9 cellular contexts compared by ENCODE assay signal in the genomic region with DNA sequence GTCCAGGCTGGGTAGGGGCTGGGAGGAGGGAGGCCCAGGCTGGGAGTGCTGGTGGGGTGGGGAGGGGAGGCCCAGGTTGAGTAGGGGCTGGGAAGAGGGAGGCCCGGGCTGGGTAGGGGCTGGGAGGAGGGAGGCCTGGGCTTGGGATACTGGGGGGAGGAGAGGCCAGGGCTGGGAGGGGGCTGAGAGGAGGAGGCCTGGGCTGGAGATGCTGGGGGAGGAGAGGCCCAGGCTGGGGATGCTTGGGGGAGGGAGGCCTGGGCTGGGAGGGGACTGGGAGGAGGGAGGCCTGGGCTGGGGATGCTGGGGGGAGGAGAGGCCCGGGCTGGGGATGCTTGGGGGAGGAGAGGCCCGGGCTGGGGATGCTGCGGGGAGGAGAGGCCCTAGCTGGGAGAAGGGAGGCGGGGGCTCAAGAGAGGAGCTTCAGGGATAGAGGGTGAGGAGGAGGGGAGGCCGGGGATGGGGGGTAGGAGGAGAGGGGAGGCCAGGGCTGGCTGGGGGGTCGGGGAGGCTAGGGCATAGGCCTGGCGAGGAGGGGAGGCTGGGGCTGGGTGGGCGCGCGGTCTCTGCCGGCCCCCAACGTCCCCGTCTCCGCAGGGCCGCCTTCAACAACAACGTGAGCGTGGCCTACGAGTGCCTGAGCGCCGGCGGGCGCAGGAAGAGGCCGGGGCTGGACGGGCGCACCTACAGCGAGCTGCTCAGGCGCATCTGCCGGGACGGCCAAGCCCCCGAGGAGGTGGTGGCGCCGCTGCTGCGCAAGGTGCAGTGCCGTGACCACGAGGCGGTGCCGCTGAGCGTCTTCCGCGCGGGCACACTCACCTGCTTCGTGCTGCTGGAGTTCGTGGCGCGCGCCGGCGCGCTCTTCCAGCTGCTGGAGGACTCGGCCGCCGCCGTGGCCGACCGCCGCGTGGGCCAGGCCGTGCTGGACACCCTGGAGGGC. TPM values are rescaled to one million over a fixed set of nuclear protein-coding genes. Genes with fewer than 3 reads are reported as not detected.
DNase-seq lines count a peak whose midpoint lies in the region; ATAC-seq and TF ChIP-seq lines count a peak whose summit lies in the region.
"Had no signal": no experiment of that assay in that cellular context is flagged by ENCODE, and none has a peak within 500 bp of the region (broad histone marks: within the 10 kb centered on the region; RNA-seq: fewer than 3 reads in every experiment).

No MANE protein-coding gene starts in this region.

- TF ChIP-seq POLR2A in lower leg skin (IDR thresholded peaks at IDR 0.05) (no peak), tibial nerve (IDR thresholded peaks at IDR 0.05) (no peak)

- CTCF ChIA-PET in HEK293 (lab: Yijun Ruan, JAX) = interaction anchor here (0.6 kb wide), 1 partner anchor 8 kb away, joined by 3 read pairs; no protein-coding TSS in a partner anchor

- POLR2A ChIA-PET in HEK293 (lab: Yijun Ruan, JAX) = interaction anchor here (0.8 kb wide), 1 partner anchor 12 kb away, joined by 3 read pairs; no protein-coding TSS in a partner anchor

- H3K36me3 ChIP-seq in HEK293 (ENCODE audit: control insufficient read depth in 2 of 2, insufficient read depth in 1 of 2, low read length in 2 of 2) (peaks cover 0 to 4% of the 10 kb centered on the region in 2 experiments; a peak in 1 of 3 replicates), MG63 (no peaks in the 10 kb centered on the region), tibial nerve (peaks cover 0 to 47% (median 0%) of the 10 kb centered on the region in 3 donors)
- H3K36me3 ChIP-seq: pancreas had no signal

- H3K27me3 ChIP-seq in MG63 = no peaks in the 10 kb centered on the region
- H3K27me3 ChIP-seq in tibial nerve = no peaks in the 10 kb centered on the region
- H3K27me3 ChIP-seq: pancreas had no signal

- intact Hi-C loops in left ventricle myocardium superior (cut with micrococcal nuclease) = no loop called here
- intact Hi-C loops in lower leg skin (cut with DNase I; ENCODE audit: low total_unique reads) = no loop called here

- WGBS in lower leg skin, 2 donors = 46 to 58% methylated on average over 21 to 33 of the region's 59 CpGs
- 41 to 47% methylated on average over 5 to 32 of the region's 59 CpGs for WGBS in tibial nerve, 2 donors

- H3K27ac ChIP-seq in HEK293 (ENCODE audit: extremely low read depth, low read depth, low read length) (no peak overlapping the region), tibial nerve (no peak overlapping the region)
- H3K27ac ChIP-seq: pancreas had no signal

- H3K4me1 ChIP-seq in HEK293 (ENCODE audit: control insufficient read depth, insufficient read depth, low read length) (no peaks in the 10 kb centered on the region), tibial nerve (no peaks in the 10 kb centered on the region)
- H3K4me1 ChIP-seq: pancreas had no signal

- TF ChIP-seq CTCF in HEK293 (tag by site-specific recombination; IDR thresholded peaks at IDR 0.05) (no peak), lower leg skin (IDR thresholded peaks at IDR 0.05) (no peak), tibial nerve (IDR thresholded peaks at IDR 0.05) (no peak)

- H3K4me3 ChIP-seq in HEK293 (ENCODE audit: low read depth, low read length) (no peak overlapping the region), MG63 (no peak overlapping the region), lower leg skin (ENCODE audit: low read depth, poor library complexity, severe bottlenecking) (no peak overlapping the region), tibial nerve (no peak overlapping the region)
- H3K4me3 ChIP-seq: pancreas had no signal

- peak; percentile 77 for DNase-seq in activated T-cell treated with anti-CD3 and anti-CD28 coated beads, Interleukin-2, amount 50 U/mL, for 1 hour
- DNase-seq in left ventricle myocardium superior (no peak), MG63 (no peak), lower leg skin (ENCODE audit: low spot score in 2 of 2) (no peak), tibial nerve (ENCODE audit: low spot score in 2 of 2) (no peak)
- DNase-seq in stimulated activated CD4-positive, alpha-beta T cell treated with anti-CD3 and anti-CD28 coated beads, Interleukin-2, amount 100 ng/mL, for 48 hours = peak; percentile 41 to 56

- no peak for TF ChIP-seq EP300 in tibial nerve (IDR thresholded peaks at IDR 0.05)

- no peaks in the 10 kb centered on the region for H3K9me3 ChIP-seq in HEK293 (ENCODE audit: control insufficient read depth, insufficient read depth, low read depth, low read length)
- H3K9me3 ChIP-seq in MG63 = no peaks in the 10 kb centered on the region
- peaks cover 0 to 9% (median 0%) of the 10 kb centered on the region in 4 donors for H3K9me3 ChIP-seq in tibial nerve
- H3K9me3 ChIP-seq: pancreas had no signal

- ATAC-seq in left ventricle myocardium superior (peak; percentile 22), HG03439 (IDR thresholded peaks at IDR 0.05; ENCODE audit: unreplicated experiment) (no peak)

TF ChIP-seq in HEK293, 187 proteins besides CTCF, POLR2A, EP300 and RAD21:
- TF ChIP-seq KLF8 (tag by site-specific recombination; IDR thresholded peaks at IDR 0.05) (no peak), ZNF785 (tag by site-specific recombination; IDR thresholded peaks at IDR 0.05) (no peak), ZNF426 (tag by site-specific recombination; IDR thresholded peaks at IDR 0.05) (no peak), ZNF223 (tag by site-specific recombination; IDR thresholded peaks at IDR 0.05) (no peak), ZNF19 (tag by site-specific recombination; IDR thresholded peaks at IDR 0.05; ENCODE audit: low read depth) (no peak), ZFP41 (tag by site-specific recombination; IDR thresholded peaks at IDR 0.05; ENCODE audit: borderline replicate concordance) (no peak), ZNF660 (tag by site-specific recombination; IDR thresholded peaks at IDR 0.05) (no peak), GLIS1 (tag by site-specific recombination; IDR thresholded peaks at IDR 0.05) (peak; percentile 11; the same call in 1 of the 2 replicates), WT1 (tag by site-specific recombination; IDR thresholded peaks at IDR 0.05) (0 out of 2 replicates have a peak, but pooled peaks have one; percentile 48), KLF16 (tag by site-specific recombination; IDR thresholded peaks at IDR 0.05) (no peak)
- TF ChIP-seq, protein P1, sequence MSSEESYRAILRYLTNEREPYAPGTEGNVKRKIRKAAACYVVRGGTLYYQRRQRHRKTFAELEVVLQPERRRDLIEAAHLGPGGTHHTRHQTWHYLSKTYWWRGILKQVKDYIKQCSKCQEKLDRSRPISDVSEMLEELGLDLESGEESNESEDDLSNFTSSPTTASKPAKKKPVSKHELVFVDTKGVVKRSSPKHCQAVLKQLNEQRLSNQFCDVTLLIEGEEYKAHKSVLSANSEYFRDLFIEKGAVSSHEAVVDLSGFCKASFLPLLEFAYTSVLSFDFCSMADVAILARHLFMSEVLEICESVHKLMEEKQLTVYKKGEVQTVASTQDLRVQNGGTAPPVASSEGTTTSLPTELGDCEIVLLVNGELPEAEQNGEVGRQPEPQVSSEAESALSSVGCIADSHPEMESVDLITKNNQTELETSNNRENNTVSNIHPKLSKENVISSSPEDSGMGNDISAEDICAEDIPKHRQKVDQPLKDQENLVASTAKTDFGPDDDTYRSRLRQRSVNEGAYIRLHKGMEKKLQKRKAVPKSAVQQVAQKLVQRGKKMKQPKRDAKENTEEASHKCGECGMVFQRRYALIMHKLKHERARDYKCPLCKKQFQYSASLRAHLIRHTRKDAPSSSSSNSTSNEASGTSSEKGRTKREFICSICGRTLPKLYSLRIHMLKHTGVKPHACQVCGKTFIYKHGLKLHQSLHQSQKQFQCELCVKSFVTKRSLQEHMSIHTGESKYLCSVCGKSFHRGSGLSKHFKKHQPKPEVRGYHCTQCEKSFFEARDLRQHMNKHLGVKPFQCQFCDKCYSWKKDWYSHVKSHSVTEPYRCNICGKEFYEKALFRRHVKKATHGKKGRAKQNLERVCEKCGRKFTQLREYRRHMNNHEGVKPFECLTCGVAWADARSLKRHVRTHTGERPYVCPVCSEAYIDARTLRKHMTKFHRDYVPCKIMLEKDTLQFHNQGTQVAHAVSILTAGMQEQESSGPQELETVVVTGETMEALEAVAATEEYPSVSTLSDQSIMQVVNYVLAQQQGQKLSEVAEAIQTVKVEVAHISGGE (tag by site-specific recombination; conservative IDR thresholded peaks at IDR 0.05; ENCODE audit: low read depth) = no peak

RNA-seq across cellular contexts. Expression of a gene that starts 11.3 kb away (rescaled TPM):
- 10.5 TPM for total RNA-seq in left ventricle myocardium superior
- total RNA-seq in MG63 (2014; rRNA removed; shearing (Covaris generic); ENCODE audit: low replicate concordance) = 22.6 and 27.7 TPM in 2 replicates
- total RNA-seq in lower leg skin = 10 to 100 TPM; 23.4 to 73.8 (median 62.1) TPM
- total RNA-seq in tibial nerve = 100 to 1,000 TPM; 108 to 131 (median 115) TPM

RNA-seq across cellular contexts. Expression of a gene that starts 13.0 kb away (rescaled TPM):
- total RNA-seq in left ventricle myocardium superior = 110 TPM
- 46.3 and 76.3 TPM in 2 replicates for total RNA-seq in MG63 (2014; rRNA removed; shearing (Covaris generic); ENCODE audit: low replicate concordance)
- total RNA-seq in lower leg skin = 100 to 1,000 TPM; 129 to 214 (median 140) TPM
- total RNA-seq in tibial nerve = 100 to 1,000 TPM in 1 of 4 donors, 10 to 100 TPM in 3; 60.7 to 110 (median 73.4) TPM

RNA-seq across cellular contexts. Expression of a gene that starts 22.3 kb away (rescaled TPM):
- total RNA-seq in left ventricle myocardium superior (0.37 TPM), lower leg skin (under 1 TPM in 2 of 4 donors, not detected in 2; 0.34 to 0.57 TPM), tibial nerve (under 1 TPM in 1 of 4 donors, not detected in 3; 0.21 TPM)
- total RNA-seq in MG63 (2014; rRNA removed; shearing (Covaris generic); ENCODE audit: low replicate concordance) = not detected in 2 replicates

RNA-seq across cellular contexts. Expression of a gene that starts 25.3 kb away (rescaled TPM):
- total RNA-seq in left ventricle myocardium superior (0.37 TPM), lower leg skin (1 to 10 TPM in 2 of 4 donors, under 1 TPM in 1, not detected in 1; 0.29 to 1.5 (median 1.3) TPM), tibial nerve (1 to 10 TPM in 1 of 4 donors, not detected in 3; 2.5 TPM)
- total RNA-seq in MG63 (2014; rRNA removed; shearing (Covaris generic); ENCODE audit: low replicate concordance) = not detected in 2 replicates

RNA-seq across cellular contexts. Expression of a gene that starts 53.8 kb away (rescaled TPM):
- 1,923 TPM for total RNA-seq in left ventricle myocardium superior
- total RNA-seq in MG63 (2014; rRNA removed; shearing (Covaris generic); ENCODE audit: low replicate concordance) = 222 and 323 TPM in 2 replicates
- total RNA-seq in lower leg skin = 100 to 1,000 TPM; 288 to 344 (median 307) TPM
- total RNA-seq in tibial nerve = 100 to 1,000 TPM; 303 to 400 (median 324) TPM

Comparison
In these comparisons a context has a peak if more than half of its experiments do, and no peak if none do; other contexts are left out.
1. DNase-seq: peak in activated T-cell treated with anti-CD3 and anti-CD28 coated beads, Interleukin-2, amount 50 U/mL, for 1 hour (single experiment) and stimulated activated CD4-positive, alpha-beta T cell treated with anti-CD3 and anti-CD28 coated beads, Interleukin-2, amount 100 ng/mL, for 48 hours (2 of 2); none in left ventricle myocardium superior (single experiment), MG63 (single experiment), lower leg skin (0 of 2) and tibial nerve (0 of 2).